Comparison of ENCODE assay signal across 20 cellular contexts in the genomic region with DNA sequence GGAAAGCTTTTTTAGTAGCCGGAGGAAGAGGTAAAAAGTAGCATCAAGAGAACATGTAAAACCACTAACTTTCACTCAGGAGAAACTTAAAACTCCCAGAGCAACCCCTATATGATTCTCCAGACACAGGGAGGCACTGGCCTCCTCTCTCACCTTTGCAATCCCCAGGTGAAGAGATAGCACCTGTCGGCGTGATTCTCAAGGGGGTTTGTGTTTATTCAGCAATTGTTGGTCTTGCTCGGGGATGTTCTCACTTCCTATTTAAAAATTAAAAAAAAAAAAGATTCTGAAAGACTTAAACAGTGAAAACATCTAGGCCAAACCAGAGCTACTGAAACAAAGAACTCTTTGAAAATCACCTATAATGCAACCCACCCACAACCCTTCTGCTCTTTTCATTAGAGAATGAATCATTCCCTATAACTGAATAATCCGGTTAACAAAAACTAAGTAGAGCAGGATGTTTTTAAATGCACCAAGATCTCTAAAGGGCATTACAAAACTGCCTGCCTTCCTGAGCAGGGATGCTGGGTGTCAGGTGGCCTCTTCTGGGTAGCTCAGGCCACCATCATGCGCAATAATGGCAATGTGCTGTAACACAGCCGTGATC. TPM values are rescaled to one million over a fixed set of nuclear protein-coding genes. Genes with fewer than 3 reads are reported as not detected.
DNase-seq lines count a peak whose midpoint lies in the region; FAIRE-seq and TF ChIP-seq lines count a peak whose summit lies in the region.
"Had no signal": no experiment of that assay in that cellular context is flagged by ENCODE, and none has a peak within 500 bp of the region (broad histone marks: within the 10 kb centered on the region; RNA-seq: fewer than 3 reads in every experiment).

No MANE protein-coding gene starts in this region.

- no peaks in the 10 kb centered on the region for H3K36me3 ChIP-seq in Peyer's patch

- no peak overlapping the region for H3K27ac Mint-ChIP-seq in activated CD4-positive, alpha-beta T cell treated with anti-CD3 and anti-CD28 coated beads, Interleukin-2, amount 10 ng/mL, durations not matched to agents 7 days and 5 days

- no peaks in the 10 kb centered on the region for H3K36me3 Mint-ChIP-seq in activated CD4-positive, alpha-beta T cell treated with anti-CD3 and anti-CD28 coated beads, Interleukin-2, amount 10 ng/mL, durations not matched to agents 7 days and 5 days (ENCODE audit: low read depth)
- H3K36me3 Mint-ChIP-seq: CD14-positive monocyte, IgD-negative memory B cell had no signal

- H3K27me3 Mint-ChIP-seq in activated CD4-positive, alpha-beta T cell treated with anti-CD3 and anti-CD28 coated beads, Interleukin-2, amount 10 ng/mL, durations not matched to agents 7 days and 5 days = no peaks in the 10 kb centered on the region

- H3K9me3 Mint-ChIP-seq in activated CD4-positive, alpha-beta T cell treated with anti-CD3 and anti-CD28 coated beads, Interleukin-2, amount 10 ng/mL, durations not matched to agents 7 days and 5 days = no peaks in the 10 kb centered on the region
- H3K9me3 Mint-ChIP-seq: CD14-positive monocyte, IgD-negative memory B cell had no signal

- H3K4me3 Mint-ChIP-seq in activated CD4-positive, alpha-beta T cell treated with anti-CD3 and anti-CD28 coated beads, Interleukin-2, amount 10 ng/mL, durations not matched to agents 7 days and 5 days = no peak overlapping the region
- H3K4me3 Mint-ChIP-seq: CD14-positive monocyte had no signal

- no peak overlapping the region for H3K27ac ChIP-seq in Peyer's patch
- H3K27ac ChIP-seq: A549, GM23248 had no signal

- no peaks in the 10 kb centered on the region for H3K4me1 ChIP-seq in Peyer's patch
- H3K4me1 ChIP-seq: A549 had no signal

- DNase-seq in NCI-H510A treated with DMSO at 0.1 percent for 48 hours (lab: John Stamatoyannopoulos, UW) (peak; percentile 8), NCI-H510A (lab: John Stamatoyannopoulos, UW) (no peak), GM18507 (ENCODE audit: extremely low spot score, insufficient read length, low read depth) (no peak), RPMI8226 (peak; percentile 90), renal cortical epithelial cell (ENCODE audit: low read depth) (peak; percentile 55), anterior cingulate cortex (lab: John Stamatoyannopoulos, UW) (no peak), Peyer's patch (no peak)
- DNase-seq in activated CD4-positive, alpha-beta T cell treated with anti-CD3 and anti-CD28 coated beads, Interleukin-2, amount 10 ng/mL, durations not matched to agents 7 days and 5 days = no peak
- DNase-seq: COR-L47, DMS153, GM23248, HCEC 1CT, NCI-H1930, NCI-H446, NCI-H774, SHP77 treated with DMSO at 0.1 percent for 48 hours had no signal

- no peaks in the 10 kb centered on the region for H3K27me3 ChIP-seq in Peyer's patch

- TF ChIP-seq CTCF in Peyer's patch (IDR thresholded peaks at IDR 0.05) = no peak

- no peak for TF ChIP-seq POLR2A in Peyer's patch (IDR thresholded peaks at IDR 0.05)

- no peak overlapping the region for H3K4me3 ChIP-seq in Peyer's patch
- H3K4me3 ChIP-seq: A549, GM23248 had no signal

- H3K4me1 Mint-ChIP-seq in activated CD4-positive, alpha-beta T cell treated with anti-CD3 and anti-CD28 coated beads, Interleukin-2, amount 10 ng/mL, durations not matched to agents 7 days and 5 days = no peaks in the 10 kb centered on the region

- POLR2A ChIA-PET in activated CD4-positive, alpha-beta T cell treated with anti-CD3 and anti-CD28 coated beads, Interleukin-2, amount 10 ng/mL, durations not matched to agents 7 days and 5 days (lab: Charles Lee) = no interaction called here

- no peaks in the 10 kb centered on the region for H3K9me3 ChIP-seq in Peyer's patch
- H3K9me3 ChIP-seq: A549 had no signal

- FAIRE-seq in GM18507 (lab: Jason Lieb, UNC) = peak; percentile 21
- FAIRE-seq: A549, HTR-8/SVneo had no signal

- CTCF ChIA-PET in activated CD4-positive, alpha-beta T cell treated with anti-CD3 and anti-CD28 coated beads, Interleukin-2, amount 10 ng/mL, durations not matched to agents 7 days and 5 days (lab: Charles Lee) = no interaction called here

RNA-seq across cellular contexts. Expression of a gene that starts 24.9 kb away (rescaled TPM):
- total RNA-seq in renal cortical epithelial cell (28.0 and 58.7 TPM in 2 replicates), Peyer's patch (100 to 1,000 TPM in 1 of 4 donors, 10 to 100 TPM in 2, 1 to 10 TPM in 1; 5.0 to 101 (median 36.8) TPM)
- total RNA-seq in activated CD4-positive, alpha-beta T cell treated with anti-CD3 and anti-CD28 coated beads, Interleukin-2, amount 10 ng/mL, durations not matched to agents 7 days and 5 days = 10 to 100 TPM; 29.5 to 30.1 TPM

RNA-seq across cellular contexts. Expression of a gene that starts 29.7 kb away (rescaled TPM):
- total RNA-seq in renal cortical epithelial cell = 68.9 and 80.6 TPM in 2 replicates
- total RNA-seq in Peyer's patch = 100 to 1,000 TPM; 183 to 349 (median 294) TPM
- 100 to 1,000 TPM; 120 to 127 TPM for total RNA-seq in activated CD4-positive, alpha-beta T cell treated with anti-CD3 and anti-CD28 coated beads, Interleukin-2, amount 10 ng/mL, durations not matched to agents 7 days and 5 days

Comparison
In these comparisons a context has a peak if more than half of its experiments do, and no peak if none do; other contexts are left out.
1. DNase-seq: peak in NCI-H510A treated with DMSO at 0.1 percent for 48 hours (single experiment), RPMI8226 (single experiment) and renal cortical epithelial cell (single experiment); none in NCI-H510A (single experiment), GM18507 (single experiment), anterior cingulate cortex (0 of 58), Peyer's patch (0 of 3) and activated CD4-positive, alpha-beta T cell treated with anti-CD3 and anti-CD28 coated beads, Interleukin-2, amount 10 ng/mL, durations not matched to agents 7 days and 5 days (single experiment).